Comparison of ENCODE assay signal across 20 cellular contexts in the genomic region with DNA sequence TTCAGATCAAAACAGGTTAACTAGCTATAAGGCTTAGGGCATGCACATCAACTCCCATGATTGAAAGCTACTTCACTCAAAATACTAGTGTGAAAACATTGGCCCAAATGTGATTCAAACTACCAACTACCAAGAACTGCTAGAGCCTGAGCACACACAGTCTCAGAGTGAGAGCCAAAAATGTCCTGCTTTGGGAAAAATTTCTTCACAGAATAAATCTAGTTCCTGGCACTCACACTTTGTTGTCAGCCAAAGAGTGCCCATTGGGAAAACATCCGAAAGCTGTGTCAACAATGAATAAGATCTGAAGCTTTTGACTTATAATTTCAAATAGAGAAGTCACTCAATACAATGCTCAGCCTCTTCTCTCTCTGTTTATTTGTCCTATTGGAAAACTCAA.
A peak's percentile ranks its signal among the peaks of the same experiment; 100 is the strongest.
DNase-seq lines count a peak whose midpoint lies in the region; ATAC-seq and TF ChIP-seq lines count a peak whose summit lies in the region.
"Had no signal": no experiment of that assay in that cellular context is flagged by ENCODE, and none has a peak within 500 bp of the region (broad histone marks: within the 10 kb centered on the region; RNA-seq: fewer than 3 reads in every experiment).

No MANE protein-coding gene starts in this region.

- no peaks in the 10 kb centered on the region for H3K27me3 Mint-ChIP-seq in activated naive CD8-positive, alpha-beta T cell treated with anti-CD3 and anti-CD28 coated beads for 36 hours
- H3K27me3 Mint-ChIP-seq: IgD-negative memory B cell had no signal

- H3K36me3 Mint-ChIP-seq in activated naive CD8-positive, alpha-beta T cell treated with anti-CD3 and anti-CD28 coated beads for 36 hours, result no peaks in the 10 kb centered on the region
- H3K36me3 Mint-ChIP-seq: IgD-negative memory B cell had no signal

- H3K36me3 ChIP-seq in heart right ventricle (no peaks in the 10 kb centered on the region), left ventricle myocardium inferior (no peaks in the 10 kb centered on the region)

- peak in 1 of 2 donors; percentile 6 for DNase-seq in heart right ventricle
- DNase-seq in left ventricle myocardium inferior, result no peak
- peak; percentile 5 for DNase-seq in medulla oblongata (ENCODE audit: extremely low spot score)
- no peak for DNase-seq in sciatic nerve (ENCODE audit: low spot score)
- DNase-seq in activated naive CD8-positive, alpha-beta T cell treated with anti-CD3 and anti-CD28 coated beads for 36 hours, result no peak
- no peak for DNase-seq in HUDEP-2 (lab: John Stamatoyannopoulos, UW; ENCODE audit: unreplicated experiment in 76 of 76)
- DNase-seq in DMS53 treated with DMSO at 0.1 percent for 48 hours (lab: John Stamatoyannopoulos, UW; ENCODE audit: unreplicated experiment), result no peak
- DNase-seq: Calu3; DND-41; MM.1S; NCI-H2029; NCI-H446 treated with DMSO at 0.1 percent for 48 hours; NCI-H526; NCI-H82; NK-92 treated with Interleukin-12 subunit alpha and Interleukin-12 subunit beta, amount 100 ng/mL, for 24 hours; SIG-M5 had no signal

- no peak overlapping the region for H3K4me3 ChIP-seq in heart right ventricle
- H3K4me3 ChIP-seq in left ventricle myocardium inferior, result no peak overlapping the region

- H3K4me3 Mint-ChIP-seq in activated naive CD8-positive, alpha-beta T cell treated with anti-CD3 and anti-CD28 coated beads for 36 hours, result no peak overlapping the region

- no peak overlapping the region for H3K27ac Mint-ChIP-seq in activated naive CD8-positive, alpha-beta T cell treated with anti-CD3 and anti-CD28 coated beads for 36 hours
- H3K27ac Mint-ChIP-seq: IgD-negative memory B cell had no signal

- TF ChIP-seq CTCF in heart right ventricle (IDR thresholded peaks at IDR 0.05) (no peak), left ventricle myocardium inferior (IDR thresholded peaks at IDR 0.05; ENCODE audit: borderline replicate concordance) (no peak)

- H3K27me3 ChIP-seq in heart right ventricle, result no peaks in the 10 kb centered on the region
- no peaks in the 10 kb centered on the region for H3K27me3 ChIP-seq in left ventricle myocardium inferior (ENCODE audit: low read depth)

- WGBS in heart right ventricle, 2 donors, result 47 to 64% methylated on average over 1 of the region's 1 CpG

- H3K9me3 ChIP-seq in heart right ventricle (peaks cover 0 to 6% (median 0%) of the 10 kb centered on the region in 11 donors), left ventricle myocardium inferior (replicated peaks) (no peaks in the 10 kb centered on the region)

- H3K4me1 Mint-ChIP-seq in activated naive CD8-positive, alpha-beta T cell treated with anti-CD3 and anti-CD28 coated beads for 36 hours, result no peaks in the 10 kb centered on the region
- H3K4me1 Mint-ChIP-seq: IgD-negative memory B cell had no signal

- H3K4me1 ChIP-seq in heart right ventricle (no peaks in the 10 kb centered on the region), left ventricle myocardium inferior (no peaks in the 10 kb centered on the region)

- intact Hi-C loops in heart right ventricle (cut with DNase I) (no loop called here), left ventricle myocardium inferior (cut with micrococcal nuclease) (no loop called here), sciatic nerve (cut with DNase I) (no loop called here)

- H3K27ac ChIP-seq in heart right ventricle, result no peak overlapping the region
- H3K27ac ChIP-seq in left ventricle myocardium inferior (replicated peaks), result no peak overlapping the region
- H3K27ac ChIP-seq: KMS-11, RWPE1 had no signal

- ATAC-seq in heart right ventricle, result peak in 5 of 8 donors; percentile 14 to 42 (median 38)
- ATAC-seq in sciatic nerve, result peak; percentile 97
- ATAC-seq: Panc1 had no signal

- H3K9me3 Mint-ChIP-seq in activated naive CD8-positive, alpha-beta T cell treated with anti-CD3 and anti-CD28 coated beads for 36 hours, result peaks cover 2% of the 10 kb centered on the region
